8 cellular contexts compared by ENCODE assay signal in the genomic region with DNA sequence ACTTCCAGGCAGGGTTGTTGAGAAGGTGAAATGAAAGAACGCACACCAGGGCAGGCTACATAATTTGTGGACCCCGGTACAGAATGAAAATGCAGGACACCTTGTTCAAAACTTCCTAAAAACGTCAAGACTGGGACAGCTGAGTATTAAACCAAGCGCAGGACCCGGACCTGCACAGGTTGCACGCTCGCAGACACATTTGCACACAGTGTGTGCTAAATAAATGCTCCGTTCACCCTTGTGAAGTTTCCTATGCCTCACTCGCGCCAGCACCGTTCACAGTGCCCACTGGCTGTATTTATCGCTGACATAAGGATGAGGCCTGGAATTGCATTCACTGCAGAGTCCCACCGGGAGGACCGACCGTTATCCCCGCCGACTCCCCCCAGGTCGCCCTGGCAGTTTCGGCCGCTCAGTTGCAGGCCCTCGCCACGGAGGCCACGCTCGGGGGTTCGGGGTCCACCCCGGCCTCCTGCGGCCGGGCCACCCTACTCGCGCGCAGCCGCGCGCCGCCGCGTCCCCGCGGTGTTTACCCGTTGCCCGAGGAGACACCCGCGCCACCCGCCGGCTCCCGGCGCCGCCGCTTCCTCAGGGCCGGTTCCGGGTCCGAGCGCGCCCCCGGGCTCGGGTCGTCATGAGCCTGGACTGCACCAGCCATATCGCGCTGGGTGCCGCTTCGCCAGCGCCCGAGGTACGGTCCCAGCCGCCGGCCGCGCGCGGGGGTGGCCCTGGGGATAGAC. TPM values are rescaled to one million over a fixed set of nuclear protein-coding genes. Genes with fewer than 3 reads are reported as not detected.
DNase-seq lines count a peak whose midpoint lies in the region; ATAC-seq, FAIRE-seq and TF ChIP-seq lines count a peak whose summit lies in the region.

A gene with protein sequence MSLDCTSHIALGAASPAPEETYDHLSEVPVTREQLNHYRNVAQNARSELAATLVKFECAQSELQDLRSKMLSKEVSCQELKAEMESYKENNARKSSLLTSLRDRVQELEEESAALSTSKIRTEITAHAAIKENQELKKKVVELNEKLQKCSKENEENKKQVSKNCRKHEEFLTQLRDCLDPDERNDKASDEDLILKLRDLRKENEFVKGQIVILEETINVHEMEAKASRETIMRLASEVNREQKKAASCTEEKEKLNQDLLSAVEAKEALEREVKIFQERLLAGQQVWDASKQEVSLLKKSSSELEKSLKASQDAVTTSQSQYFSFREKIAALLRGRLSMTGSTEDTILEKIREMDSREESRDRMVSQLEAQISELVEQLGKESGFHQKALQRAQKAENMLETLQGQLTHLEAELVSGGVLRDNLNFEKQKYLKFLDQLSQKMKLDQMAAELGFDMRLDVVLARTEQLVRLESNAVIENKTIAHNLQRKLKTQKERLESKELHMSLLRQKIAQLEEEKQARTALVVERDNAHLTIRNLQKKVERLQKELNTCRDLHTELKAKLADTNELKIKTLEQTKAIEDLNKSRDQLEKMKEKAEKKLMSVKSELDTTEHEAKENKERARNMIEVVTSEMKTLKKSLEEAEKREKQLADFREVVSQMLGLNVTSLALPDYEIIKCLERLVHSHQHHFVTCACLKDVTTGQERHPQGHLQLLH (plus strand): TSS at position 523 of the 740 bp plus-strand sequence. CDS start 112 bp downstream, at position 635.

- peak within 1 kb of the TSS; percentile 70 for H3K4me3 Mint-ChIP-seq in activated naive CD4-positive, alpha-beta T cell treated with anti-CD3 and anti-CD28 coated beads for 36 hours
- peak within 1 kb of the TSS; percentile 27 to 70 for H3K4me3 Mint-ChIP-seq in effector memory CD8-positive, alpha-beta T cell

- H3K27me3 Mint-ChIP-seq in activated naive CD4-positive, alpha-beta T cell treated with anti-CD3 and anti-CD28 coated beads for 36 hours (ENCODE audit: low read depth) = peaks cover 37% of the 10 kb centered on the region
- H3K27me3 Mint-ChIP-seq in effector memory CD8-positive, alpha-beta T cell = peaks cover 39 to 62% of the 10 kb centered on the region in 2 donors

- peaks cover 16% of the 10 kb centered on the region for H3K4me1 Mint-ChIP-seq in activated naive CD4-positive, alpha-beta T cell treated with anti-CD3 and anti-CD28 coated beads for 36 hours (ENCODE audit: low read depth)
- peaks cover 0 to 6% of the 10 kb centered on the region in 2 donors for H3K4me1 Mint-ChIP-seq in effector memory CD8-positive, alpha-beta T cell (ENCODE audit: low read depth in 2 of 2)

- peak; percentile 14 for DNase-seq in activated naive CD4-positive, alpha-beta T cell treated with anti-CD3 and anti-CD28 coated beads for 36 hours
- DNase-seq in activated naive CD4-positive, alpha-beta T cell (lab: John Stamatoyannopoulos, UW) = no peak
- DNase-seq in RKO (ENCODE audit: low spot score) (peak; percentile 54), lower lobe of right lung (peak; percentile 83), testis (peak; percentile 38), NAMALWA (ENCODE audit: low spot score) (no peak), GM12892 (ENCODE audit: insufficient read length) (no peak)
- DNase-seq in effector memory CD8-positive, alpha-beta T cell = no peak

- WGBS in testis, 2 donors = 5 to 10% methylated on average over 20 to 34 of the region's 70 CpGs

- no peak for FAIRE-seq in GM12892 (lab: Jason Lieb, UNC)

- no peaks in the 10 kb centered on the region for H3K9me3 Mint-ChIP-seq in activated naive CD4-positive, alpha-beta T cell treated with anti-CD3 and anti-CD28 coated beads for 36 hours
- no peaks in the 10 kb centered on the region for H3K9me3 Mint-ChIP-seq in effector memory CD8-positive, alpha-beta T cell

- H3K9me3 ChIP-seq in lower lobe of right lung (no peaks in the 10 kb centered on the region), testis (no peaks in the 10 kb centered on the region)

- peaks cover 10% of the 10 kb centered on the region for H3K27me3 ChIP-seq in lower lobe of right lung (ENCODE audit: low read depth)
- H3K27me3 ChIP-seq in testis = no peaks in the 10 kb centered on the region

- H3K4me3 ChIP-seq in lower lobe of right lung (peak within 1 kb of the TSS; percentile 65), testis (peak within 1 kb of the TSS; percentile 53 to 79)

- no peak for TF ChIP-seq POLR2A in testis (IDR thresholded peaks at IDR 0.05)
- no peak for TF ChIP-seq POLR2A in GM12892 (IDR thresholded peaks at IDR 0.05; ENCODE audit: low read depth, low read length)

- H3K27ac ChIP-seq in lower lobe of right lung = peak within 1 kb of the TSS; percentile 84
- H3K27ac ChIP-seq in testis = peak within 1 kb of the TSS in 1 of 2 donors; percentile 32

- CTCF ChIA-PET in activated naive CD4-positive, alpha-beta T cell treated with anti-CD3 and anti-CD28 coated beads for 36 hours (lab: Charles Lee) = no interaction called here

- peaks cover 8% of the 10 kb centered on the region for H3K4me1 ChIP-seq in lower lobe of right lung
- H3K4me1 ChIP-seq in testis = peaks cover 7% of the 10 kb centered on the region

- H3K27ac Mint-ChIP-seq in activated naive CD4-positive, alpha-beta T cell treated with anti-CD3 and anti-CD28 coated beads for 36 hours = no peak within 1 kb of the TSS
- H3K27ac Mint-ChIP-seq in effector memory CD8-positive, alpha-beta T cell = no peak within 1 kb of the TSS

- no peaks in the 10 kb centered on the region for H3K36me3 Mint-ChIP-seq in activated naive CD4-positive, alpha-beta T cell treated with anti-CD3 and anti-CD28 coated beads for 36 hours (ENCODE audit: low read depth)
- H3K36me3 Mint-ChIP-seq in effector memory CD8-positive, alpha-beta T cell (ENCODE audit: insufficient read depth) = no peaks in the 10 kb centered on the region

- TF ChIP-seq CTCF in lower lobe of right lung (IDR thresholded peaks at IDR 0.05) = no peak
- TF ChIP-seq CTCF in testis (IDR thresholded peaks at IDR 0.05) = no peak

- H3K36me3 ChIP-seq in lower lobe of right lung (no peaks in the 10 kb centered on the region), testis (ENCODE audit: low read depth, missing control alignments) (no peaks in the 10 kb centered on the region)

- intact Hi-C loops in activated naive CD4-positive, alpha-beta T cell treated with anti-CD3 and anti-CD28 coated beads for 36 hours (cut with micrococcal nuclease) = no loop called here
- intact Hi-C loops in lower lobe of right lung (cut with DNase I) (no loop called here), testis (cut with DNase I; ENCODE audit: low total_unique reads) (no loop called here)

- ATAC-seq in effector memory CD8-positive, alpha-beta T cell (replicated peaks) = peak; percentile 41
- ATAC-seq in lower lobe of right lung = peak; percentile 79 to 87

RNA-seq across cellular contexts. Expression of the gene that starts here (rescaled TPM):
- not detected for total RNA-seq in activated naive CD4-positive, alpha-beta T cell treated with anti-CD3 and anti-CD28 coated beads for 36 hours
- 5.4 TPM for total RNA-seq in lower lobe of right lung
- total RNA-seq in testis = 1 to 10 TPM; 3.1 to 3.3 TPM
- 9.5 TPM for polyA plus RNA-seq in testis (ENCODE audit: insufficient read depth, low read depth, low replicate concordance)
- polyA plus RNA-seq in GM12892 (2012; ENCODE audit: missing spikeins) = not detected

Comparison
In these comparisons a context has a peak if more than half of its experiments do, and no peak if none do; other contexts are left out.
1. Peak in DNase-seq in activated naive CD4-positive, alpha-beta T cell treated with anti-CD3 and anti-CD28 coated beads for 36 hours; RNA of the gene not detected or under 1 TPM.
2. DNase-seq: peak in RKO (single experiment), lower lobe of right lung (single experiment) and testis (single experiment); none in activated naive CD4-positive, alpha-beta T cell (0 of 4), effector memory CD8-positive, alpha-beta T cell (0 of 3), NAMALWA (single experiment) and GM12892 (single experiment).